26 cellular contexts compared by ENCODE assay signal in genomic region chr5:8730194-8730593, GRCh38.
DNase-seq lines count a peak whose midpoint lies in the region; ATAC-seq and TF ChIP-seq lines count a peak whose summit lies in the region.
"Had no signal": no experiment of that assay in that cellular context is flagged by ENCODE, and none has a peak within 500 bp of the region (broad histone marks: within the 10 kb centered on the region; RNA-seq: fewer than 3 reads in every experiment).

No MANE protein-coding gene starts in this region.

- H2BK20ac ChIP-seq in IMR-90 (ENCODE audit: low read depth, low read length): peak overlapping the region; percentile 92

- peak overlapping the region; percentile 73 for H3K14ac ChIP-seq in IMR-90 (replicated peaks; ENCODE audit: low read depth, low read length)

- no peak overlapping the region for H3K4me3 ChIP-seq in IMR-90 (ENCODE audit: insufficient read depth, low read depth, low read length)
- H3K4me3 ChIP-seq in cardiac fibroblast (replicated peaks in 1 of 2; ENCODE audit: low read depth in 2 of 2, low read length in 2 of 2): no peak overlapping the region
- H3K4me3 ChIP-seq in body of pancreas: no peak overlapping the region
- H3K4me3 ChIP-seq: breast epithelium, dorsolateral prefrontal cortex, heart right ventricle, stomach, vagina had no signal

- H3K27ac ChIP-seq in IMR-90 (ENCODE audit: insufficient read depth, low read length) (peak overlapping the region; percentile 3; the same call in 1 of the 2 replicates), body of pancreas (no peak overlapping the region), RWPE1 (no peak overlapping the region)
- H3K27ac ChIP-seq: breast epithelium, dorsolateral prefrontal cortex, epithelial cell of prostate, heart right ventricle, parathyroid adenoma, stomach, vagina had no signal

- peak overlapping the region; percentile 4 for H2AFZ ChIP-seq in IMR-90 (replicated peaks; ENCODE audit: low read length, poor library complexity)
- H2AFZ ChIP-seq: parathyroid adenoma had no signal

- H3K27me3 ChIP-seq in IMR-90 (ENCODE audit: control insufficient read depth, insufficient read depth, low read length) (no peaks in the 10 kb centered on the region), body of pancreas (no peaks in the 10 kb centered on the region)
- H3K27me3 ChIP-seq: BE2C, breast epithelium, dorsolateral prefrontal cortex, heart right ventricle, stomach, vagina had no signal

- H3K36me3 ChIP-seq in IMR-90 (ENCODE audit: control insufficient read depth, insufficient read depth, low read length): no peaks in the 10 kb centered on the region
- H3K36me3 ChIP-seq in body of pancreas (replicated peaks in 1 of 2; ENCODE audit: insufficient read depth in 1 of 2, low read depth in 2 of 2): no peaks in the 10 kb centered on the region
- H3K36me3 ChIP-seq: BE2C, breast epithelium, heart right ventricle, stomach, vagina had no signal

- peak; percentile 68 for ATAC-seq in IMR-90 (ENCODE audit: low read depth)
- ATAC-seq in body of pancreas: no peak
- no peak for ATAC-seq in GM18511 (IDR thresholded peaks at IDR 0.05; ENCODE audit: unreplicated experiment)
- ATAC-seq: activated T-cell treated with anti-CD3 and anti-CD28 coated beads, Interleukin-2, amount 50 U/mL, for 72 hours; heart right ventricle; T-helper 17 cell had no signal

- CTCF ChIA-PET in IMR-90 (lab: Yijun Ruan, JAX) (interaction anchor here (0.6 kb wide), 1 partner anchor 71 kb away, joined by 9 read pairs; no protein-coding TSS in a partner anchor), RWPE1 (lab: Yijun Ruan, JAX) (interaction anchor here (0.7 kb wide), 1 partner anchor 174 kb away, joined by 3 read pairs; no protein-coding TSS in a partner anchor)

- dilution Hi-C loops in IMR-90 (cut with HindIII; ENCODE audit: low sequenced_read_pairs, unreplicated experiment): no loop called here

- H3K4me2 ChIP-seq in IMR-90 (ENCODE audit: low read depth, low read length): peak overlapping the region; percentile 44; the same call in 1 of the 2 replicates

- no CpG with 5 or more reads among the region's 2 CpGs for WGBS in IMR-90 (ENCODE audit: extremely low coverage in 2 of 2, insufficient read length in 1 of 2), 2 experiments
- 78 to 87% methylated on average over 2 of the region's 2 CpGs for WGBS in body of pancreas, 2 donors

- H4K20me1 ChIP-seq in IMR-90 (ENCODE audit: insufficient read depth, low read length): no peaks in the 10 kb centered on the region

- peak overlapping the region; percentile 45 for H4K91ac ChIP-seq in IMR-90 (ENCODE audit: insufficient read depth, low read depth, low read length)

- H2BK5ac ChIP-seq in IMR-90 (ENCODE audit: low read depth, low read length, poor library complexity, severe bottlenecking): peak overlapping the region; percentile 93

- H3K4me1 ChIP-seq in IMR-90 (ENCODE audit: control insufficient read depth, insufficient read depth, low read length) (peaks cover 6% of the 10 kb centered on the region; the same call in 1 of the 2 replicates), body of pancreas (no peaks in the 10 kb centered on the region)
- H3K4me1 ChIP-seq: BE2C, breast epithelium, heart right ventricle, parathyroid adenoma, stomach, vagina had no signal

- no peaks in the 10 kb centered on the region for H3K9me1 ChIP-seq in IMR-90 (ENCODE audit: insufficient read depth, low read length)

- peak overlapping the region; percentile 54; the same call in 1 of the 2 replicates for H3K23ac ChIP-seq in IMR-90 (ENCODE audit: low read depth, low read length)

- H3K18ac ChIP-seq in IMR-90 (ENCODE audit: low read depth, low read length): peak overlapping the region; percentile 55; the same call in 1 of the 2 replicates

- no peaks in the 10 kb centered on the region for H3K9me3 ChIP-seq in IMR-90 (ENCODE audit: control insufficient read depth, insufficient read depth, low read length)
- H3K9me3 ChIP-seq in body of pancreas: peaks cover 0 to 5% (median 0%) of the 10 kb centered on the region in 3 donors
- H3K9me3 ChIP-seq: BE2C had no signal

- no peak overlapping the region for H4K5ac ChIP-seq in IMR-90 (ENCODE audit: low read depth, low read length)

- H3K9ac ChIP-seq in IMR-90 (ENCODE audit: low read depth, low read length): no peak overlapping the region
- H3K9ac ChIP-seq: parathyroid adenoma had no signal

- BruUV-seq in IMR-90 (replicated peaks; lab: Mats Ljungman, UMichigan): no TSS peak

- TF ChIP-seq POLR2A in IMR-90 (IDR thresholded peaks at IDR 0.05; ENCODE audit: low read depth, low read length) (no peak), body of pancreas (IDR thresholded peaks at IDR 0.05) (no peak)

- no peak overlapping the region; the same call in 1 of the 2 replicates for H3K56ac ChIP-seq in IMR-90 (ENCODE audit: extremely low read depth, insufficient read depth, low read length)

- peak; percentile 61 for DNase-seq in AG20443 (ENCODE audit: low spot score)
- DNase-seq in IMR-90: peak; percentile 75
- peak; percentile 35 to 71 for DNase-seq in cardiac fibroblast (ENCODE audit: low read depth in 2 of 2)
- DNase-seq in kidney tubule cell (ENCODE audit: low spot score): peak; percentile 10
- DNase-seq in body of pancreas: no peak
- no peak for DNase-seq in NK-92 treated with Interleukin-12 subunit alpha and Interleukin-12 subunit beta, amount 100 ng/mL, for 24 hours (lab: John Stamatoyannopoulos, UW)
- DNase-seq in RWPE1 (ENCODE audit: low spot score): no peak
- DNase-seq: activated CD4-positive, alpha-beta memory T cell treated with anti-CD3 and anti-CD28 coated beads for 36 hours; activated T-cell treated with anti-CD3 and anti-CD28 coated beads, Interleukin-2, amount 50 U/mL, for 72 hours; BE2C; Calu3; dorsolateral prefrontal cortex; heart right ventricle; islet precursor cell; mammary epithelial cell; naive B cell; NCI-H1092; NCI-H510A; SHP77; stomach; T-helper 17 cell had no signal

- POLR2A ChIA-PET in IMR-90 (lab: Charles Lee; ENCODE audit: unreplicated experiment) (no interaction called here), RWPE1 (lab: Yijun Ruan, JAX; ENCODE audit: low non-redundant PET) (no interaction called here)

- intact Hi-C loops in IMR-90 (cut with micrococcal nuclease): no loop called here
- intact Hi-C loops in body of pancreas (cut with DNase I): no loop called here

- peak overlapping the region; percentile 87; the same call in 1 of the 2 replicates for H2AK5ac ChIP-seq in IMR-90 (ENCODE audit: low read depth, low read length)

- no peaks in the 10 kb centered on the region for H3K79me1 ChIP-seq in IMR-90 (ENCODE audit: low read depth in 1 of 2, low read length in 2 of 2)

- peak overlapping the region in 1 of 2 experiments; percentile 73; a peak in 2 of 4 replicates for H4K8ac ChIP-seq in IMR-90 (ENCODE audit: low read depth in 2 of 2, low read length in 2 of 2)

- TF ChIP-seq RAD21 in IMR-90 (IDR thresholded peaks at IDR 0.05; ENCODE audit: low read length): no peak

- peak overlapping the region; percentile 59 for H3K4ac ChIP-seq in IMR-90 (ENCODE audit: low read depth, low read length)

- in situ Hi-C loops in IMR-90 (cut with MboI; ENCODE audit: low sequenced_read_pairs): no loop called here

- peak overlapping the region; percentile 90 for H2BK120ac ChIP-seq in IMR-90 (ENCODE audit: low read depth, low read length)

- TF ChIP-seq CTCF in IMR-90 (conservative IDR thresholded peaks at IDR 0.05; ENCODE audit: low read depth, low read length) (no peak), cardiac fibroblast (IDR thresholded peaks at IDR 0.05; ENCODE audit: low read depth, low read length) (no peak), body of pancreas (IDR thresholded peaks at IDR 0.05) (no peak), RWPE1 (conservative IDR thresholded peaks at IDR 0.05; ENCODE audit: low read depth) (no peak)

- no peak overlapping the region; the same call in 2 of the 3 replicates for H2BK15ac ChIP-seq in IMR-90 (ENCODE audit: low read depth, low read length)

- H2AK9ac ChIP-seq in IMR-90 (replicated peaks; ENCODE audit: low read depth, low read length, poor library complexity): no peak overlapping the region

TF ChIP-seq in IMR-90, 13 proteins besides CTCF, POLR2A, EP300 and RAD21:
- peak; percentile 51; the same call in 1 of the 2 replicates for TF ChIP-seq BHLHE40 (IDR thresholded peaks at IDR 0.05; ENCODE audit: low read depth, low read length)
- no peak for TF ChIP-seq SMC3 (IDR thresholded peaks at IDR 0.05; ENCODE audit: low read depth, low read length)
- 0 out of 2 replicates have a peak, but pooled peaks have one; percentile 5 for TF ChIP-seq FOS (IDR thresholded peaks at IDR 0.05; ENCODE audit: low read depth, low read length)
- TF ChIP-seq MXI1 (IDR thresholded peaks at IDR 0.05; ENCODE audit: borderline replicate concordance, low read depth, low read length): no peak
- no peak for TF ChIP-seq ELK1 (IDR thresholded peaks at IDR 0.05; ENCODE audit: borderline replicate concordance, low read depth, low read length)
- TF ChIP-seq RCOR1 (IDR thresholded peaks at IDR 0.05; ENCODE audit: insufficient replicate concordance, low read length): no peak
- TF ChIP-seq MAFK (IDR thresholded peaks at IDR 0.05; ENCODE audit: low read depth, low read length): no peak
- TF ChIP-seq CEBPB (IDR thresholded peaks at IDR 0.05; ENCODE audit: low read depth, low read length): 0 out of 2 replicates have a peak, but pooled peaks have one; percentile 7
- TF ChIP-seq RFX5 (IDR thresholded peaks at IDR 0.05; ENCODE audit: low read depth, low read length): no peak
- TF ChIP-seq NFE2L2 (IDR thresholded peaks at IDR 0.05; ENCODE audit: low read depth, low read length): no peak
- TF ChIP-seq USF2 (IDR thresholded peaks at IDR 0.05; ENCODE audit: low read depth, low read length): no peak
- no peak for TF ChIP-seq CHD1 (IDR thresholded peaks at IDR 0.05; ENCODE audit: low read depth, low read length)
- TF ChIP-seq MAZ (IDR thresholded peaks at IDR 0.05; ENCODE audit: borderline replicate concordance, low read depth, low read length): no peak

Comparison
In these comparisons a context has a peak if more than half of its experiments do, and no peak if none do; other contexts are left out.
1. DNase-seq: peak in AG20443 (single experiment), IMR-90 (single experiment), cardiac fibroblast (2 of 2) and kidney tubule cell (single experiment); none in body of pancreas (0 of 4), NK-92 treated with Interleukin-12 subunit alpha and Interleukin-12 subunit beta, amount 100 ng/mL, for 24 hours (single experiment) and RWPE1 (single experiment).